Comparison of ENCODE assay signal across 1 cellular context in genomic region chr2:216498418-216499413, GRCh38.
A peak's percentile ranks its signal among the peaks of the same experiment; 100 is the strongest.
TF ChIP-seq lines count a peak whose summit lies in the region.

TSS of gene RPL37A (plus strand) at chr2:216498844. CDS start at chr2:216498875, 31 bp downstream.

TF ChIP-seq in SK-N-SH, 30 proteins besides CTCF, POLR2A, EP300 and RAD21 (continued from another document):
- TF ChIP-seq USF2 (IDR thresholded peaks at IDR 0.05; ENCODE audit: borderline replicate concordance, low read depth, low read length) (no peak), YY1 (IDR thresholded peaks at IDR 0.05; ENCODE audit: low read depth) (peak; percentile 74), RCOR1 (IDR thresholded peaks at IDR 0.05; ENCODE audit: low read length) (no peak; the same call in 1 of the 2 replicates), RXRA (IDR thresholded peaks at IDR 0.05; ENCODE audit: borderline replicate concordance, low read depth) (no peak), TCF12 (IDR thresholded peaks at IDR 0.05) (peak; percentile 40; the same call in 1 of the 2 replicates), GATA2 (CRISPR knock-in tag; IDR thresholded peaks at IDR 0.05) (0 out of 2 replicates have a peak, but pooled peaks have one; percentile 20), IRF3 (IDR thresholded peaks at IDR 0.05; ENCODE audit: low read depth, low read length) (no peak), FOSL2 (IDR thresholded peaks at IDR 0.05; ENCODE audit: borderline replicate concordance, low read depth) (no peak), FOXJ3 (CRISPR knock-in tag; IDR thresholded peaks at IDR 0.05) (no peak), TAF1 (IDR thresholded peaks at IDR 0.05; ENCODE audit: borderline replicate concordance, low read depth, low read length) (peak; percentile 99), SMC3 (IDR thresholded peaks at IDR 0.05; ENCODE audit: low read depth, low read length) (no peak), EZH2phosphoT487 (IDR thresholded peaks at IDR 0.05; ENCODE audit: borderline replicate concordance, low read depth) (no peak), RFX5 (IDR thresholded peaks at IDR 0.05; ENCODE audit: low read length) (no peak)
